28 cellular contexts compared by ENCODE assay signal in the genomic region with DNA sequence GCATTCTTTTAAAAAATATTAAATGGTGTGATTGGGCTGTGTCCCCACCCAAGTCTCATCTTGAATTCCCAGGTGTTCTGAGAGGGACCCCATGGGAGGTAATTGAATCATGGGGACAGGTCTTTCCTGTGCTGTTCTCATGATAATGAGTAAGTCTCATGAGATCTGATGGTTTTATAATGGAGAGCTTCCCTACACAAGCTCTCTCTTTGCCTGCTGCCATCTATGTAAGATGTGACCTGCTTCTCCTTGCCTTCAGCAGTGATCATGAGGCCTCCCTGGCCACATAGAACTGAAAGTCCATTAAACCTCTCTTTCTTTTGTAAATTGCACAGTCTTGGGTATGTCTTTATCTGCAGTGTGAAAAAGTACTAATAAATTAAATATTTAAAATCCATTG.
"Had no signal": no experiment of that assay in that cellular context is flagged by ENCODE, and none has a peak within 500 bp of the region (broad histone marks: within the 10 kb centered on the region; RNA-seq: fewer than 3 reads in every experiment).

No MANE protein-coding gene starts in this region.

- H3K36me3 ChIP-seq: MG63 had no signal

- H3K4me3 ChIP-seq: MG63, SK-N-MC had no signal

- ATAC-seq: activated naive CD8-positive, alpha-beta T cell treated with anti-CD3 and anti-CD28 coated beads, Interleukin-2, amount 50 U/mL, for 24 hours had no signal

- H3K27me3 Mint-ChIP-seq: activated naive CD4-positive, alpha-beta T cell treated with anti-CD3 and anti-CD28 coated beads, Interleukin-2, amount 10 ng/mL, durations not matched to agents 7 days and 5 days; activated naive CD8-positive, alpha-beta T cell; activated naive CD8-positive, alpha-beta T cell treated with anti-CD3 and anti-CD28 coated beads, Interleukin-2, amount 50 U/mL, for 24 hours; brain; IgD-negative memory B cell had no signal

- H3K4me3 Mint-ChIP-seq: activated naive CD4-positive, alpha-beta T cell treated with anti-CD3 and anti-CD28 coated beads, Interleukin-2, amount 10 ng/mL, durations not matched to agents 7 days and 5 days; activated naive CD8-positive, alpha-beta T cell; activated naive CD8-positive, alpha-beta T cell treated with anti-CD3 and anti-CD28 coated beads, Interleukin-2, amount 50 U/mL, for 24 hours; brain had no signal

- H3K27me3 ChIP-seq: MG63 had no signal

- H3K27ac Mint-ChIP-seq: activated naive CD4-positive, alpha-beta T cell treated with anti-CD3 and anti-CD28 coated beads, Interleukin-2, amount 10 ng/mL, durations not matched to agents 7 days and 5 days; activated naive CD8-positive, alpha-beta T cell; activated naive CD8-positive, alpha-beta T cell treated with anti-CD3 and anti-CD28 coated beads, Interleukin-2, amount 50 U/mL, for 24 hours; brain; IgD-negative memory B cell had no signal

- H3K9me3 ChIP-seq: MG63 had no signal

- H3K27ac ChIP-seq: SK-N-MC, WERI-Rb-1 had no signal

- H3K9me3 Mint-ChIP-seq: activated naive CD4-positive, alpha-beta T cell treated with anti-CD3 and anti-CD28 coated beads, Interleukin-2, amount 10 ng/mL, durations not matched to agents 7 days and 5 days; activated naive CD8-positive, alpha-beta T cell treated with anti-CD3 and anti-CD28 coated beads, Interleukin-2, amount 50 U/mL, for 24 hours; brain; IgD-negative memory B cell had no signal

- DNase-seq: activated CD4-positive, alpha-beta T cell treated with anti-CD3 and anti-CD28 coated beads for 4 hours; activated CD4-positive, alpha-beta T cell treated with anti-CD3 and anti-CD28 coated beads, Interleukin-2, amount 50 U/mL, for 1 hour; activated CD8-positive, alpha-beta memory T cell treated with anti-CD3 and anti-CD28 coated beads, Interleukin-2, amount 50 U/mL, for 48 hours; activated effector memory CD4-positive, alpha-beta T cell treated with Interleukin-2 at 50 U/mL for 16 hours; activated naive CD4-positive, alpha-beta T cell treated with anti-CD3 and anti-CD28 coated beads, Interleukin-2, amount 10 ng/mL, durations not matched to agents 7 days and 5 days; activated naive CD8-positive, alpha-beta T cell treated with anti-CD3 and anti-CD28 coated beads, Interleukin-2, amount 50 U/mL, for 24 hours; activated T-cell treated with anti-CD3 and anti-CD28 coated beads, Interleukin-2, amount 50 U/mL, for 48 hours; anterior cingulate cortex; caudate nucleus; cerebellar nuclear complex; Kasumi-1; KBM-7; MG63; NCI-H1048; NCI-H1105 treated with DMSO at 0.1 percent for 48 hours; NCI-H1436; NCI-H1694; NCI-H1930; NCI-H2081 treated with DMSO at 0.1 percent for 48 hours; NCI-H345; NCI-H524 treated with DMSO at 0.1 percent for 48 hours; Right ventricle myocardium superior; T1000; WERI-Rb-1 had no signal
